Comparison of ENCODE assay signal across 14 cellular contexts in genomic region chr6:169895926-169896761, GRCh38.
DNase-seq lines count a peak whose midpoint lies in the region; ATAC-seq, FAIRE-seq and TF ChIP-seq lines count a peak whose summit lies in the region.
"Had no signal": no experiment of that assay in that cellular context is flagged by ENCODE, and none has a peak within 500 bp of the region (broad histone marks: within the 10 kb centered on the region; RNA-seq: fewer than 3 reads in every experiment).

No MANE protein-coding gene starts in this region.

- no peak overlapping the region for H2BK15ac ChIP-seq in neuronal stem cell (ENCODE audit: low read length)

- H4K91ac ChIP-seq in neuronal stem cell (ENCODE audit: low read depth, low read length, poor library complexity) = no peak overlapping the region

- FAIRE-seq in GM19239 (lab: Jason Lieb, UNC) = no peak
- FAIRE-seq: A549, GM12878, GM18507 had no signal

- H3K36me3 ChIP-seq in H7 (replicated peaks; ENCODE audit: control insufficient read depth, insufficient read depth, low read length) (no peaks in the 10 kb centered on the region), neuronal stem cell (replicated peaks in 1 of 2; ENCODE audit: control insufficient read depth in 2 of 2, insufficient read depth in 2 of 2, low read length in 2 of 2) (no peaks in the 10 kb centered on the region), upper lobe of right lung (no peaks in the 10 kb centered on the region)

- H3K9ac ChIP-seq in neuronal stem cell (ENCODE audit: low read depth, low read length, poor library complexity) = peak overlapping the region; percentile 78

- H3K27ac ChIP-seq in coronary artery = no peak overlapping the region
- H3K27ac ChIP-seq in neuronal stem cell (replicated peaks; ENCODE audit: low read length) = no peak overlapping the region
- H3K27ac ChIP-seq in upper lobe of right lung = no peak overlapping the region
- H3K27ac ChIP-seq: A549, HL-60 had no signal

- H3K18ac ChIP-seq in neuronal stem cell (ENCODE audit: low read length) = peak overlapping the region; percentile 54

- no peak overlapping the region for H2BK5ac ChIP-seq in neuronal stem cell (ENCODE audit: low read length)

- H2AFZ ChIP-seq in neuronal stem cell (ENCODE audit: low read length) = no peak overlapping the region
- H2AFZ ChIP-seq: GM23338 had no signal

- peak; percentile 18 for ATAC-seq in upper lobe of right lung
- no peak for ATAC-seq in GM21381 (IDR thresholded peaks at IDR 0.05; ENCODE audit: unreplicated experiment)
- ATAC-seq: GM12878, GM23338 had no signal

- H4K8ac ChIP-seq in neuronal stem cell (ENCODE audit: low read depth, low read length) = no peak overlapping the region

- H3K4me1 ChIP-seq in neuronal stem cell (ENCODE audit: control insufficient read depth in 2 of 2, insufficient read depth in 1 of 2, low read depth in 1 of 2, low read length in 2 of 2) = no peaks in the 10 kb centered on the region
- no peaks in the 10 kb centered on the region for H3K4me1 ChIP-seq in upper lobe of right lung
- H3K4me1 ChIP-seq: A549 had no signal

- H3K4ac ChIP-seq in neuronal stem cell (ENCODE audit: low read length) = no peak overlapping the region

- H3K23ac ChIP-seq in neuronal stem cell (ENCODE audit: low read depth, low read length, poor library complexity) = no peak overlapping the region

- intact Hi-C loops in upper lobe of right lung (cut with DNase I) = no loop called here

- no peak overlapping the region for H3K4me3 ChIP-seq in H7 (ENCODE audit: insufficient read depth, low read depth, low read length)
- H3K4me3 ChIP-seq in coronary artery = no peak overlapping the region
- no peak overlapping the region for H3K4me3 ChIP-seq in neuronal stem cell (ENCODE audit: low read length in 2 of 2)
- H3K4me3 ChIP-seq in upper lobe of right lung = no peak overlapping the region
- H3K4me3 ChIP-seq: A549, GM12878, GM23338 had no signal

- no peaks in the 10 kb centered on the region for H3K79me1 ChIP-seq in neuronal stem cell (ENCODE audit: low read depth, low read length)

- no peak overlapping the region for H3K14ac ChIP-seq in neuronal stem cell (ENCODE audit: low read length)

- no CpG with 5 or more reads among the region's 19 CpGs for WGBS in neuronal stem cell (ENCODE audit: extremely low coverage in 2 of 2, insufficient read length in 2 of 2, insufficient replicate concordance in 1 of 2), 2 donors

- H3K4me2 ChIP-seq in neuronal stem cell (ENCODE audit: insufficient read depth, low read length, poor library complexity, severe bottlenecking) = no peak overlapping the region
- H3K4me2 ChIP-seq: A549, GM23338 had no signal

- TF ChIP-seq CTCF in coronary artery (IDR thresholded peaks at IDR 0.05) = no peak
- no peak for TF ChIP-seq CTCF in upper lobe of right lung (IDR thresholded peaks at IDR 0.05)

- peak; percentile 13 for DNase-seq in H7
- peak; percentile 56 for DNase-seq in coronary artery (ENCODE audit: low spot score)
- no peak for DNase-seq in neuronal stem cell (ENCODE audit: low spot score)
- DNase-seq in upper lobe of right lung = no peak
- DNase-seq in DMS114 treated with DMSO at 0.1 percent for 48 hours (lab: John Stamatoyannopoulos, UW; ENCODE audit: unreplicated experiment) = no peak
- DNase-seq in GM19239 (ENCODE audit: insufficient read length, low spot score) = no peak
- DNase-seq: CD8-positive, alpha-beta memory T cell; H9 had no signal

- H2AK5ac ChIP-seq in neuronal stem cell (ENCODE audit: low read depth, low read length) = peak overlapping the region; percentile 1

- H2BK120ac ChIP-seq in neuronal stem cell (ENCODE audit: low read depth, low read length) = peak overlapping the region; percentile 82

- H3K27me3 ChIP-seq in H7 (ENCODE audit: control insufficient read depth, insufficient read depth, low read length) = no peaks in the 10 kb centered on the region
- no peaks in the 10 kb centered on the region for H3K27me3 ChIP-seq in neuronal stem cell (ENCODE audit: control insufficient read depth in 3 of 3, insufficient read depth in 3 of 3, low read depth in 1 of 3, low read length in 3 of 3)
- no peaks in the 10 kb centered on the region for H3K27me3 ChIP-seq in upper lobe of right lung

- H2BK12ac ChIP-seq in neuronal stem cell (ENCODE audit: low read length) = no peak overlapping the region

- H3K9me3 ChIP-seq in neuronal stem cell (replicated peaks in 1 of 2; ENCODE audit: control insufficient read depth in 2 of 2, insufficient read depth in 1 of 2, low read depth in 1 of 2, low read length in 2 of 2) (no peaks in the 10 kb centered on the region), upper lobe of right lung (no peaks in the 10 kb centered on the region)
- H3K9me3 ChIP-seq: A549 had no signal

Comparison
In these comparisons a context has a peak if more than half of its experiments do, and no peak if none do; other contexts are left out.
1. DNase-seq: peak in H7 (single experiment) and coronary artery (single experiment); none in neuronal stem cell (single experiment), upper lobe of right lung (single experiment), DMS114 treated with DMSO at 0.1 percent for 48 hours (single experiment) and GM19239 (single experiment).